In the genomic region with DNA sequence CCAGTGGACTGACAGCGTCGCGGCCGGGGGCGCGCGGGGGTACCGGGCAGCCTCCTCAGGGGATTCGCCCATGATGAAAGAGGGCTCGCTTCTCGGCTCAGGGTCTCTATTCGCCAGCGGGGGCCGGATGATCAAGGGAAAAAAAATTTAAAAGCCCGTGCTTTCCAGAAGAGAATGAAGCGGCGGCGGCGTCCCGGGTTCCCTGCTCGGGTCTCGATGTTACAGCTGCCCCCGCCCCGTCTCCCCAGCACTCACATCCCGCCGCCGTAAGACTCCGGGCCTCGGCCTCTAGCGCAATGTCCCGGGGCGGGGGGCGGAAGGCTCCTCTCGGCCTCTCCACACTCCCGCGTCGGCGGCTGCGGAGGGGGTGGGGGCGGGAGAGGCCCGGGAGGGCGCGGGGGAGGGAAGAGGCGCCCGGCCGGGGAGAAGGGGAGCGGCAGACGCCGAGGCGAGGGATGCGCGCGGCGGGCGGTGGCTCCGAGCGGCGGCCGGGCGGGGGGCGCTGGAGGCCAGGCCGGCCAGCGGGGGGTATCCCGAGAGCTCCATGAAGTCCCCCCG, we compare ENCODE assay signal across 10 cellular contexts. TPM values are rescaled to one million over a fixed set of nuclear protein-coding genes. Genes with fewer than 3 reads are reported as not detected.
DNase-seq lines count a peak whose midpoint lies in the region; ATAC-seq, FAIRE-seq and TF ChIP-seq lines count a peak whose summit lies in the region.
"Had no signal": no experiment of that assay in that cellular context is flagged by ENCODE, and none has a peak within 500 bp of the region (broad histone marks: within the 10 kb centered on the region; RNA-seq: fewer than 3 reads in every experiment).

No MANE protein-coding gene starts in this region.

- peaks cover 31% of the 10 kb centered on the region for H3K27me3 Mint-ChIP-seq in activated CD4-positive, alpha-beta T cell treated with anti-CD3 and anti-CD28 coated beads for 36 hours

- no peaks in the 10 kb centered on the region for H3K36me3 ChIP-seq in thoracic aorta

- H3K27ac ChIP-seq in layer of hippocampus (ENCODE audit: low read depth, low read length) (peak overlapping the region; percentile 46), thoracic aorta (peak overlapping the region; percentile 45 to 65)

- H3K27me3 ChIP-seq in layer of hippocampus (ENCODE audit: control insufficient read depth, insufficient read depth, low read length) (no peaks in the 10 kb centered on the region), thoracic aorta (replicated peaks; ENCODE audit: insufficient read depth) (no peaks in the 10 kb centered on the region)

- no peak for TF ChIP-seq CTCF in astrocyte of the spinal cord (IDR thresholded peaks at IDR 0.05; ENCODE audit: low read depth, low read length)
- no peak for TF ChIP-seq CTCF in thoracic aorta (IDR thresholded peaks at IDR 0.05)

- CTCF ChIA-PET in activated CD4-positive, alpha-beta T cell treated with anti-CD3 and anti-CD28 coated beads for 36 hours (lab: Charles Lee), result interaction anchor here (0.7 to 1.0 kb wide), 2 partner anchors 28 to 34 kb away, joined by 3 read pairs; no protein-coding TSS in a partner anchor

- peaks cover 3 to 27% of the 10 kb centered on the region in 2 donors for H3K4me1 ChIP-seq in thoracic aorta (ENCODE audit: control insufficient read depth in 1 of 2, low read depth in 2 of 2)

- no peak overlapping the region for H3K27ac Mint-ChIP-seq in activated CD4-positive, alpha-beta T cell treated with anti-CD3 and anti-CD28 coated beads for 36 hours

- no peak for TF ChIP-seq POLR2A in H54 (IDR thresholded peaks at IDR 0.05; ENCODE audit: low read depth, low read length)

- FAIRE-seq in H54 (lab: Jason Lieb, UNC), result no peak
- FAIRE-seq: TTC549 had no signal

- no peaks in the 10 kb centered on the region for H3K4me1 Mint-ChIP-seq in activated CD4-positive, alpha-beta T cell treated with anti-CD3 and anti-CD28 coated beads for 36 hours

- no peaks in the 10 kb centered on the region for H3K9me3 ChIP-seq in thoracic aorta

- H3K4me3 ChIP-seq in astrocyte of the spinal cord (ENCODE audit: low read depth, low read length) (peak overlapping the region; percentile 37), thoracic aorta (peak overlapping the region; percentile 93)

- no peaks in the 10 kb centered on the region for H3K36me3 Mint-ChIP-seq in activated CD4-positive, alpha-beta T cell treated with anti-CD3 and anti-CD28 coated beads for 36 hours (ENCODE audit: low read depth)

- peak overlapping the region; percentile 36 for H3K4me3 Mint-ChIP-seq in activated CD4-positive, alpha-beta T cell treated with anti-CD3 and anti-CD28 coated beads for 36 hours

- in situ Hi-C loops in astrocyte of the spinal cord (cut with HindIII; ENCODE audit: low sequenced_read_pairs), result no loop called here

- peak; percentile 38 for ATAC-seq in activated CD4-positive, alpha-beta T cell treated with anti-CD3 and anti-CD28 coated beads for 36 hours
- ATAC-seq in thoracic aorta (ENCODE audit: insufficient number of reproducible peaks, low FRiP score, low read depth) (no peak), HG02588 (IDR thresholded peaks at IDR 0.05; ENCODE audit: unreplicated experiment) (no peak), HG03159 (IDR thresholded peaks at IDR 0.05; ENCODE audit: unreplicated experiment) (no peak)

- H3K9me3 Mint-ChIP-seq in activated CD4-positive, alpha-beta T cell treated with anti-CD3 and anti-CD28 coated beads for 36 hours (ENCODE audit: low read depth), result no peaks in the 10 kb centered on the region

- peak; percentile 43 for DNase-seq in activated CD4-positive, alpha-beta T cell treated with anti-CD3 and anti-CD28 coated beads for 36 hours
- no peak for DNase-seq in activated CD4-positive, alpha-beta T cell treated with anti-CD3 and anti-CD28 coated beads for 1 hour
- DNase-seq in astrocyte of the spinal cord (ENCODE audit: low read depth, low spot score), result no peak
- DNase-seq in thoracic aorta (ENCODE audit: low spot score), result no peak
- no peak for DNase-seq in H54 (ENCODE audit: insufficient read length, low spot score)

- POLR2A ChIA-PET in activated CD4-positive, alpha-beta T cell treated with anti-CD3 and anti-CD28 coated beads for 36 hours (lab: Charles Lee), result no interaction called here

- intact Hi-C loops in activated CD4-positive, alpha-beta T cell treated with anti-CD3 and anti-CD28 coated beads for 36 hours (cut with DNase I, micrococcal nuclease), result no loop called here

RNA-seq across cellular contexts. Expression of gene PTH1R, which starts 4.4 kb away (rescaled TPM):
- total RNA-seq in activated CD4-positive, alpha-beta T cell treated with anti-CD3 and anti-CD28 coated beads for 36 hours, result not detected
- total RNA-seq in thoracic aorta, result 1 to 10 TPM; 5.6 to 8.9 TPM
- total RNA-seq: Daoy had no signal

RNA-seq across cellular contexts. Expression of gene MYL3, which starts 18.7 kb away (rescaled TPM):
- not detected for total RNA-seq in activated CD4-positive, alpha-beta T cell treated with anti-CD3 and anti-CD28 coated beads for 36 hours
- 1 to 10 TPM in 1 of 2 donors, not detected in 1; 1.5 TPM for total RNA-seq in thoracic aorta
- total RNA-seq: Daoy had no signal

Comparison
In these comparisons a context has a peak if more than half of its experiments do, and no peak if none do; other contexts are left out.
1. RNA of gene PTH1R, which starts 4.4 kb away (total RNA-seq): 5.6 to 8.9 TPM in thoracic aorta; not detected in activated CD4-positive, alpha-beta T cell treated with anti-CD3 and anti-CD28 coated beads for 36 hours; every median in the first group is over 4 times any median in the second.